ENCODE assay signal across 19 cellular contexts in genomic region chr6:144481527-144481926, GRCh38.
DNase-seq lines count a peak whose midpoint lies in the region; ATAC-seq and TF ChIP-seq lines count a peak whose summit lies in the region.
"Had no signal": no experiment of that assay in that cellular context is flagged by ENCODE, and none has a peak within 500 bp of the region (broad histone marks: within the 10 kb centered on the region; RNA-seq: fewer than 3 reads in every experiment).

No MANE protein-coding gene starts in this region.

- 74 to 80% methylated on average over 6 of the region's 6 CpGs for WGBS in thyroid gland, 2 donors
- 71 to 82% (median 80%) methylated on average over 6 of the region's 6 CpGs for WGBS in heart left ventricle, 4 donors

- H3K4me3 ChIP-seq in thyroid gland (replicated peaks in 1 of 3) (no peak overlapping the region), heart left ventricle (no peak overlapping the region)
- H3K4me3 ChIP-seq: coronary artery, PC-9, thoracic aorta had no signal

- intact Hi-C loops in thyroid gland (cut with DNase I) (loop anchor here (10.0 kb wide), 1 partner anchor 377 kb away; no protein-coding TSS in a partner anchor), heart left ventricle (cut with DNase I) (loop anchor here in 9 of 10 donors (2.0 to 10.0 kb wide), 7 partner anchors 34 to 374 kb away; partner anchors contain the start of gene UTRN (in 3 of the 9))

- H3K27me3 Mint-ChIP-seq in activated T-cell treated with anti-CD3 and anti-CD28 coated beads, Interleukin-2, amount 50 U/mL, for 72 hours (ENCODE audit: low read depth) = no peaks in the 10 kb centered on the region
- H3K27me3 Mint-ChIP-seq in activated T-cell treated with anti-CD3 and anti-CD28 coated beads, Interleukin-2, amount 50 U/mL, for 24 hours = no peaks in the 10 kb centered on the region
- H3K27me3 Mint-ChIP-seq: naive thymus-derived CD8-positive, alpha-beta T cell; stimulated activated naive CD8-positive, alpha-beta T cell treated with anti-CD3 and anti-CD28 coated beads, Interleukin-15, Interleukin-2, amounts not matched to agents 100 ng/mL and 50 ng/mL, for 24 hours had no signal

- no peaks in the 10 kb centered on the region for H3K27me3 ChIP-seq in thyroid gland
- no peaks in the 10 kb centered on the region for H3K27me3 ChIP-seq in heart left ventricle

- TF ChIP-seq CTCF in thyroid gland (IDR thresholded peaks at IDR 0.05) (no peak), heart left ventricle (IDR thresholded peaks at IDR 0.05) (no peak)

- no peak overlapping the region for H3K4me3 Mint-ChIP-seq in activated T-cell treated with anti-CD3 and anti-CD28 coated beads, Interleukin-2, amount 50 U/mL, for 72 hours
- H3K4me3 Mint-ChIP-seq in activated T-cell treated with anti-CD3 and anti-CD28 coated beads, Interleukin-2, amount 50 U/mL, for 24 hours = no peak overlapping the region
- H3K4me3 Mint-ChIP-seq: activated naive CD4-positive, alpha-beta T cell treated with anti-CD3 and anti-CD28 coated beads for 36 hours; activated T-helper 1 cell treated with anti-CD3 and anti-CD28 coated beads, Interleukin-12 subunit alpha, Interleukin-12 subunit beta, Interleukin-2, Interleukin-4 antibody, amounts not matched to agents 30 ng/mL and 10 ng/mL and 1 ng/mL, durations not matched to agents 14 hours and 24 hours and 36 hours; CD8-positive, alpha-beta T cell; H9; naive thymus-derived CD8-positive, alpha-beta T cell; stimulated activated naive CD8-positive, alpha-beta T cell treated with anti-CD3 and anti-CD28 coated beads, Interleukin-15, Interleukin-2, amounts not matched to agents 100 ng/mL and 50 ng/mL, for 24 hours had no signal

- no peaks in the 10 kb centered on the region for H3K9me3 Mint-ChIP-seq in activated T-cell treated with anti-CD3 and anti-CD28 coated beads, Interleukin-2, amount 50 U/mL, for 72 hours
- no peaks in the 10 kb centered on the region for H3K9me3 Mint-ChIP-seq in activated T-cell treated with anti-CD3 and anti-CD28 coated beads, Interleukin-2, amount 50 U/mL, for 24 hours
- H3K9me3 Mint-ChIP-seq: activated naive CD4-positive, alpha-beta T cell treated with anti-CD3 and anti-CD28 coated beads for 36 hours; activated T-helper 1 cell treated with anti-CD3 and anti-CD28 coated beads, Interleukin-12 subunit alpha, Interleukin-12 subunit beta, Interleukin-2, Interleukin-4 antibody, amounts not matched to agents 30 ng/mL and 10 ng/mL and 1 ng/mL, durations not matched to agents 14 hours and 24 hours and 36 hours; CD8-positive, alpha-beta T cell; H9; naive thymus-derived CD8-positive, alpha-beta T cell; stimulated activated naive CD8-positive, alpha-beta T cell treated with anti-CD3 and anti-CD28 coated beads, Interleukin-15, Interleukin-2, amounts not matched to agents 100 ng/mL and 50 ng/mL, for 24 hours had no signal

- H3K4me1 ChIP-seq in thyroid gland (peaks cover 37 to 47% of the 10 kb centered on the region in 2 donors), heart left ventricle (peaks cover 0 to 38% (median 21%) of the 10 kb centered on the region in 12 donors)

- no peak for ATAC-seq in activated T-cell treated with anti-CD3 and anti-CD28 coated beads, Interleukin-2, amount 50 U/mL, for 72 hours (replicated peaks in 1 of 2)
- ATAC-seq in HG03280 (IDR thresholded peaks at IDR 0.05; ENCODE audit: unreplicated experiment) (peak; percentile 25), HG03039 (IDR thresholded peaks at IDR 0.05; ENCODE audit: unreplicated experiment) (no peak), heart left ventricle (no peak), GM19328 (IDR thresholded peaks at IDR 0.05; ENCODE audit: unreplicated experiment) (no peak)
- ATAC-seq: Right ventricle myocardium inferior had no signal

- DNase-seq in activated T-cell treated with anti-CD3 and anti-CD28 coated beads, Interleukin-2, amount 50 U/mL, for 72 hours = no peak
- DNase-seq in activated T-cell treated with anti-CD3 and anti-CD28 coated beads, Interleukin-2, amount 50 U/mL, for 24 hours = no peak
- DNase-seq in fibroblast of gingiva (ENCODE audit: low read depth) (peak; percentile 15), thyroid gland (no peak), heart left ventricle (no peak)

- H3K36me3 ChIP-seq in thyroid gland = peaks cover 13 to 17% of the 10 kb centered on the region in 2 donors
- H3K36me3 ChIP-seq in heart left ventricle = peaks cover 2 to 82% (median 66%) of the 10 kb centered on the region in 9 donors

- peak overlapping the region; percentile 92 for H3K27ac Mint-ChIP-seq in activated T-cell treated with anti-CD3 and anti-CD28 coated beads, Interleukin-2, amount 50 U/mL, for 72 hours
- H3K27ac Mint-ChIP-seq in activated T-cell treated with anti-CD3 and anti-CD28 coated beads, Interleukin-2, amount 50 U/mL, for 24 hours = no peak overlapping the region
- H3K27ac Mint-ChIP-seq: activated naive CD4-positive, alpha-beta T cell treated with anti-CD3 and anti-CD28 coated beads for 36 hours; activated T-helper 1 cell treated with anti-CD3 and anti-CD28 coated beads, Interleukin-12 subunit alpha, Interleukin-12 subunit beta, Interleukin-2, Interleukin-4 antibody, amounts not matched to agents 30 ng/mL and 10 ng/mL and 1 ng/mL, durations not matched to agents 14 hours and 24 hours and 36 hours; CD8-positive, alpha-beta T cell; stimulated activated naive CD8-positive, alpha-beta T cell treated with anti-CD3 and anti-CD28 coated beads, Interleukin-15, Interleukin-2, amounts not matched to agents 100 ng/mL and 50 ng/mL, for 24 hours had no signal

- H3K9me3 ChIP-seq in thyroid gland = no peaks in the 10 kb centered on the region
- no peaks in the 10 kb centered on the region for H3K9me3 ChIP-seq in heart left ventricle
- H3K9me3 ChIP-seq: thoracic aorta had no signal

- TF ChIP-seq POLR2A in thyroid gland (IDR thresholded peaks at IDR 0.05) (no peak), heart left ventricle (IDR thresholded peaks at IDR 0.05) (no peak)

- H3K27ac ChIP-seq in thyroid gland (peak overlapping the region; percentile 26 to 54 (median 32)), heart left ventricle (no peak overlapping the region)
- H3K27ac ChIP-seq: HL-60, PC-9, thoracic aorta had no signal

- H3K4me1 Mint-ChIP-seq in activated T-cell treated with anti-CD3 and anti-CD28 coated beads, Interleukin-2, amount 50 U/mL, for 72 hours (ENCODE audit: low read depth) = no peaks in the 10 kb centered on the region
- peaks cover 12% of the 10 kb centered on the region for H3K4me1 Mint-ChIP-seq in activated T-cell treated with anti-CD3 and anti-CD28 coated beads, Interleukin-2, amount 50 U/mL, for 24 hours (ENCODE audit: low read depth)

- peaks cover 1 to 12% of the 10 kb centered on the region in 2 donors for H3K36me3 Mint-ChIP-seq in activated T-cell treated with anti-CD3 and anti-CD28 coated beads, Interleukin-2, amount 50 U/mL, for 72 hours (ENCODE audit: insufficient read depth in 2 of 2)
- peaks cover 51% of the 10 kb centered on the region for H3K36me3 Mint-ChIP-seq in activated T-cell treated with anti-CD3 and anti-CD28 coated beads, Interleukin-2, amount 50 U/mL, for 24 hours (ENCODE audit: low read depth)

Comparison
In these comparisons a context has a peak if more than half of its experiments do, and no peak if none do; other contexts are left out.
1. H3K27ac ChIP-seq: peak in thyroid gland (3 of 3); none in heart left ventricle (0 of 12).